Comparison of ENCODE assay signal across 1 cellular context in genomic region chr11:32420937-32421532, GRCh38.
A peak's percentile ranks its signal among the peaks of the same experiment; 100 is the strongest.
TF ChIP-seq lines count a peak whose summit lies in the region.

No MANE protein-coding gene starts in this region.

TF ChIP-seq in K562, 482 proteins besides CTCF, POLR2A, EP300 and RAD21 (continued from another document and continues in another):
- TF ChIP-seq CREB5 (CRISPR knock-in tag; IDR thresholded peaks at IDR 0.05) (no peak), TEAD2 (tag; IDR thresholded peaks at IDR 0.05) (no peak), ATF3 (IDR thresholded peaks at IDR 0.05) (0 out of 2 replicates have a peak, but pooled peaks have one; percentile 13), ATF3 (CRISPR knock-in tag; conservative IDR thresholded peaks at IDR 0.05) (no peak), ZNF766 (CRISPR knock-in tag; conservative IDR thresholded peaks at IDR 0.05) (peak; percentile 84), YY1 (IDR thresholded peaks at IDR 0.05; ENCODE audit: borderline replicate concordance in 1 of 3, control insufficient read depth in 1 of 3, extremely low read depth in 1 of 3, insufficient read depth in 3 of 3, insufficient read length in 1 of 3, insufficient replicate concordance in 2 of 3, low read depth in 1 of 3, low read length in 2 of 3) (peak in 1 of 3 experiments; percentile 34), FIP1L1 (IDR thresholded peaks at IDR 0.05; ENCODE audit: low read depth, low read length, poor library complexity, severe bottlenecking) (no peak), SMARCE1 (IDR thresholded peaks at IDR 0.05) (peak; percentile 64), SRSF3 (IDR thresholded peaks at IDR 0.05; ENCODE audit: insufficient read depth, low read length) (no peak), ZC3H4 (CRISPR knock-in tag; IDR thresholded peaks at IDR 0.05; ENCODE audit: borderline replicate concordance) (no peak), NFRKB (IDR thresholded peaks at IDR 0.05; ENCODE audit: low read depth) (0 out of 2 replicates have a peak, but pooled peaks have one; percentile 76), NR3C1 (CRISPR knock-in tag; IDR thresholded peaks at IDR 0.05) (no peak), PHF20 (IDR thresholded peaks at IDR 0.05; ENCODE audit: partially characterized antibody) (no peak), ZBTB7A (IDR thresholded peaks at IDR 0.05; ENCODE audit: borderline replicate concordance, control insufficient read depth, low read depth, low read length) (peak; percentile 50; the same call in 1 of the 2 replicates), ZNF668 (CRISPR knock-in tag; IDR thresholded peaks at IDR 0.05) (peak; percentile 68; the same call in 1 of the 2 replicates), NCOR1 (IDR thresholded peaks at IDR 0.05) (peak; percentile 46), FOSL1 (tag; conservative IDR thresholded peaks at IDR 0.05) (peak; percentile 36; the same call in 1 of the 2 replicates), ZNF316 (IDR thresholded peaks at IDR 0.05) (no peak), POLR2AphosphoS5 (IDR thresholded peaks at IDR 0.05; ENCODE audit: control insufficient read depth, insufficient read depth, low read depth, low read length) (peak; percentile 45; the same call in 1 of the 2 replicates), HDAC8 (tag; IDR thresholded peaks at IDR 0.05) (peak; percentile 61), NFIC (IDR thresholded peaks at IDR 0.05) (peak; percentile 76), EHMT2 (IDR thresholded peaks at IDR 0.05) (peak; percentile 37; the same call in 1 of the 2 replicates), MAFF (IDR thresholded peaks at IDR 0.05; ENCODE audit: low read length) (no peak), FOXM1 (IDR thresholded peaks at IDR 0.05; ENCODE audit: low read depth) (peak; percentile 46; the same call in 1 of the 2 replicates), FOXM1 (CRISPR knock-in tag; IDR thresholded peaks at IDR 0.05; ENCODE audit: low read depth) (no peak), SUPT5H (IDR thresholded peaks at IDR 0.05) (no peak), MEF2D (tag; conservative IDR thresholded peaks at IDR 0.05; ENCODE audit: low read depth) (peak; percentile 77), SPI1 (IDR thresholded peaks at IDR 0.05; ENCODE audit: borderline replicate concordance, low read depth, low read length) (no peak), ZNF263 (CRISPR knock-in tag; IDR thresholded peaks at IDR 0.05; ENCODE audit: borderline replicate concordance) (no peak), GABPA (tag; conservative IDR thresholded peaks at IDR 0.05; ENCODE audit: low read depth) (peak; percentile 82), MTA3 (IDR thresholded peaks at IDR 0.05; ENCODE audit: borderline replicate concordance) (peak; percentile 74), U2AF1 (optimal IDR thresholded peaks at IDR 0.05; ENCODE audit: low read depth, low read length) (no peak), CEBPB (tag; IDR thresholded peaks at IDR 0.05) (peak; percentile 73; the same call in 1 of the 2 replicates), CBX1 (IDR thresholded peaks at IDR 0.05; ENCODE audit: low read depth) (no peak), TEAD4 (IDR thresholded peaks at IDR 0.05; ENCODE audit: low read length) (peak; percentile 39; the same call in 1 of the 2 replicates), TEAD4 (CRISPR knock-in tag; IDR thresholded peaks at IDR 0.05; ENCODE audit: borderline replicate concordance) (no peak), GTF2F1 (IDR thresholded peaks at IDR 0.05; ENCODE audit: low read depth, low read length) (no peak), ZFPM2 (CRISPR knock-in tag; IDR thresholded peaks at IDR 0.05) (no peak), GTF2E2 (tag; IDR thresholded peaks at IDR 0.05) (no peak), PTBP1 (IDR thresholded peaks at IDR 0.05; ENCODE audit: low read depth, low read length) (no peak), BHLHE40 (IDR thresholded peaks at IDR 0.05; ENCODE audit: low read length) (no peak), ZNF57 (CRISPR knock-in tag; IDR thresholded peaks at IDR 0.05) (no peak), ZNF518B (CRISPR knock-in tag; IDR thresholded peaks at IDR 0.05) (no peak), ZNF146 (CRISPR knock-in tag; IDR thresholded peaks at IDR 0.05; ENCODE audit: unreplicated experiment) (no peak)
- TF ChIP-seq, protein P1, sequence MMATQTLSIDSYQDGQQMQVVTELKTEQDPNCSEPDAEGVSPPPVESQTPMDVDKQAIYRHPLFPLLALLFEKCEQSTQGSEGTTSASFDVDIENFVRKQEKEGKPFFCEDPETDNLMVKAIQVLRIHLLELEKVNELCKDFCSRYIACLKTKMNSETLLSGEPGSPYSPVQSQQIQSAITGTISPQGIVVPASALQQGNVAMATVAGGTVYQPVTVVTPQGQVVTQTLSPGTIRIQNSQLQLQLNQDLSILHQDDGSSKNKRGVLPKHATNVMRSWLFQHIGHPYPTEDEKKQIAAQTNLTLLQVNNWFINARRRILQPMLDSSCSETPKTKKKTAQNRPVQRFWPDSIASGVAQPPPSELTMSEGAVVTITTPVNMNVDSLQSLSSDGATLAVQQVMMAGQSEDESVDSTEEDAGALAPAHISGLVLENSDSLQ (IDR thresholded peaks at IDR 0.05): peak; percentile 28; the same call in 1 of the 2 replicates
- TF ChIP-seq, protein P2, sequence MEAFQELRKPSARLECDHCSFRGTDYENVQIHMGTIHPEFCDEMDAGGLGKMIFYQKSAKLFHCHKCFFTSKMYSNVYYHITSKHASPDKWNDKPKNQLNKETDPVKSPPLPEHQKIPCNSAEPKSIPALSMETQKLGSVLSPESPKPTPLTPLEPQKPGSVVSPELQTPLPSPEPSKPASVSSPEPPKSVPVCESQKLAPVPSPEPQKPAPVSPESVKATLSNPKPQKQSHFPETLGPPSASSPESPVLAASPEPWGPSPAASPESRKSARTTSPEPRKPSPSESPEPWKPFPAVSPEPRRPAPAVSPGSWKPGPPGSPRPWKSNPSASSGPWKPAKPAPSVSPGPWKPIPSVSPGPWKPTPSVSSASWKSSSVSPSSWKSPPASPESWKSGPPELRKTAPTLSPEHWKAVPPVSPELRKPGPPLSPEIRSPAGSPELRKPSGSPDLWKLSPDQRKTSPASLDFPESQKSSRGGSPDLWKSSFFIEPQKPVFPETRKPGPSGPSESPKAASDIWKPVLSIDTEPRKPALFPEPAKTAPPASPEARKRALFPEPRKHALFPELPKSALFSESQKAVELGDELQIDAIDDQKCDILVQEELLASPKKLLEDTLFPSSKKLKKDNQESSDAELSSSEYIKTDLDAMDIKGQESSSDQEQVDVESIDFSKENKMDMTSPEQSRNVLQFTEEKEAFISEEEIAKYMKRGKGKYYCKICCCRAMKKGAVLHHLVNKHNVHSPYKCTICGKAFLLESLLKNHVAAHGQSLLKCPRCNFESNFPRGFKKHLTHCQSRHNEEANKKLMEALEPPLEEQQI (IDR thresholded peaks at IDR 0.05): no peak
- TF ChIP-seq, protein P3, sequence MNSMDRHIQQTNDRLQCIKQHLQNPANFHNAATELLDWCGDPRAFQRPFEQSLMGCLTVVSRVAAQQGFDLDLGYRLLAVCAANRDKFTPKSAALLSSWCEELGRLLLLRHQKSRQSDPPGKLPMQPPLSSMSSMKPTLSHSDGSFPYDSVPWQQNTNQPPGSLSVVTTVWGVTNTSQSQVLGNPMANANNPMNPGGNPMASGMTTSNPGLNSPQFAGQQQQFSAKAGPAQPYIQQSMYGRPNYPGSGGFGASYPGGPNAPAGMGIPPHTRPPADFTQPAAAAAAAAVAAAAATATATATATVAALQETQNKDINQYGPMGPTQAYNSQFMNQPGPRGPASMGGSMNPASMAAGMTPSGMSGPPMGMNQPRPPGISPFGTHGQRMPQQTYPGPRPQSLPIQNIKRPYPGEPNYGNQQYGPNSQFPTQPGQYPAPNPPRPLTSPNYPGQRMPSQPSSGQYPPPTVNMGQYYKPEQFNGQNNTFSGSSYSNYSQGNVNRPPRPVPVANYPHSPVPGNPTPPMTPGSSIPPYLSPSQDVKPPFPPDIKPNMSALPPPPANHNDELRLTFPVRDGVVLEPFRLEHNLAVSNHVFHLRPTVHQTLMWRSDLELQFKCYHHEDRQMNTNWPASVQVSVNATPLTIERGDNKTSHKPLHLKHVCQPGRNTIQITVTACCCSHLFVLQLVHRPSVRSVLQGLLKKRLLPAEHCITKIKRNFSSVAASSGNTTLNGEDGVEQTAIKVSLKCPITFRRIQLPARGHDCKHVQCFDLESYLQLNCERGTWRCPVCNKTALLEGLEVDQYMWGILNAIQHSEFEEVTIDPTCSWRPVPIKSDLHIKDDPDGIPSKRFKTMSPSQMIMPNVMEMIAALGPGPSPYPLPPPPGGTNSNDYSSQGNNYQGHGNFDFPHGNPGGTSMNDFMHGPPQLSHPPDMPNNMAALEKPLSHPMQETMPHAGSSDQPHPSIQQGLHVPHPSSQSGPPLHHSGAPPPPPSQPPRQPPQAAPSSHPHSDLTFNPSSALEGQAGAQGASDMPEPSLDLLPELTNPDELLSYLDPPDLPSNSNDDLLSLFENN (IDR thresholded peaks at IDR 0.05; ENCODE audit: low read depth in 2 of 2, low read length in 2 of 2): no peak
- TF ChIP-seq, protein P4, sequence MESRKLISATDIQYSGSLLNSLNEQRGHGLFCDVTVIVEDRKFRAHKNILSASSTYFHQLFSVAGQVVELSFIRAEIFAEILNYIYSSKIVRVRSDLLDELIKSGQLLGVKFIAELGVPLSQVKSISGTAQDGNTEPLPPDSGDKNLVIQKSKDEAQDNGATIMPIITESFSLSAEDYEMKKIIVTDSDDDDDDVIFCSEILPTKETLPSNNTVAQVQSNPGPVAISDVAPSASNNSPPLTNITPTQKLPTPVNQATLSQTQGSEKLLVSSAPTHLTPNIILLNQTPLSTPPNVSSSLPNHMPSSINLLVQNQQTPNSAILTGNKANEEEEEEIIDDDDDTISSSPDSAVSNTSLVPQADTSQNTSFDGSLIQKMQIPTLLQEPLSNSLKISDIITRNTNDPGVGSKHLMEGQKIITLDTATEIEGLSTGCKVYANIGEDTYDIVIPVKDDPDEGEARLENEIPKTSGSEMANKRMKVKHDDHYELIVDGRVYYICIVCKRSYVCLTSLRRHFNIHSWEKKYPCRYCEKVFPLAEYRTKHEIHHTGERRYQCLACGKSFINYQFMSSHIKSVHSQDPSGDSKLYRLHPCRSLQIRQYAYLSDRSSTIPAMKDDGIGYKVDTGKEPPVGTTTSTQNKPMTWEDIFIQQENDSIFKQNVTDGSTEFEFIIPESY (CRISPR knock-in tag; IDR thresholded peaks at IDR 0.05): 0 out of 2 replicates have a peak, but pooled peaks have one; percentile 27
- TF ChIP-seq, protein P5, sequence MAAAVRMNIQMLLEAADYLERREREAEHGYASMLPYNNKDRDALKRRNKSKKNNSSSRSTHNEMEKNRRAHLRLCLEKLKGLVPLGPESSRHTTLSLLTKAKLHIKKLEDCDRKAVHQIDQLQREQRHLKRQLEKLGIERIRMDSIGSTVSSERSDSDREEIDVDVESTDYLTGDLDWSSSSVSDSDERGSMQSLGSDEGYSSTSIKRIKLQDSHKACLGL (CRISPR knock-in tag; IDR thresholded peaks at IDR 0.05; ENCODE audit: borderline replicate concordance, poor library complexity, severe bottlenecking): no peak
- TF ChIP-seq, protein P6, sequence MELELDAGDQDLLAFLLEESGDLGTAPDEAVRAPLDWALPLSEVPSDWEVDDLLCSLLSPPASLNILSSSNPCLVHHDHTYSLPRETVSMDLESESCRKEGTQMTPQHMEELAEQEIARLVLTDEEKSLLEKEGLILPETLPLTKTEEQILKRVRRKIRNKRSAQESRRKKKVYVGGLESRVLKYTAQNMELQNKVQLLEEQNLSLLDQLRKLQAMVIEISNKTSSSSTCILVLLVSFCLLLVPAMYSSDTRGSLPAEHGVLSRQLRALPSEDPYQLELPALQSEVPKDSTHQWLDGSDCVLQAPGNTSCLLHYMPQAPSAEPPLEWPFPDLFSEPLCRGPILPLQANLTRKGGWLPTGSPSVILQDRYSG (tag; conservative IDR thresholded peaks at IDR 0.05; ENCODE audit: low read depth): 0 out of 2 replicates have a peak, but pooled peaks have one; percentile 71
